In the genomic region with DNA sequence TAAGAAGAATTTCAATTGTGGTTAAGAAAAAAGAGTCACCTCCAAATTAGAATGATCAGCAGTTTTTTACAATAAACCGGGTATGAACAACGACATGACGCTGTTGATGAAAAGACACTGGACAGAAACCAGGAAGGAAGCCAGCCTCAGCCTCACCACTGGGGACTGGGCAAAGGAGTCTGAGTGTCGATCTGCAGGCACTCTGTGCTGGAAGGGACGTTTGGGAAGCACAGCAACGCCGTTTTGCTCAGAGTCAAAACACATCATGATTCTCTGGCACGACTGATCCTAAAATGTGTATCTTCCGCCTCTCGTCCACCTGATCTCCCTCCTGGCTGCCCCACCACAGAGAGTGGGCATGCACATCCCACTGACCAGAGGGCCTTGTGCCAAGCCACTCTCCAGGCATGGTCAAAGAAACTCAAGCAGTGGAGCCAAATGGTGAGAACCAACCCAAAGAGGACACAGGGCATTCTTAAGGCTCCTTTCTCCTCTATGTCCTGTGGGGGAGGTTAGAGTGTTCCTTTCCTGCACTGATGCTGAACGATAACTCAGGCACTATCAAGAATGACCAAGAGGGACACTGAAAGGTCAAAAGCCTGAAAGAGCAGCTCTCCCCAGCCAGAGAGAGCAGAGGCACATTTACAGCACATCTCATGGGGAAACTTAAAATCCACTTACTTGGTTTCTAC, we compare ENCODE assay signal across 1 cellular context.
TF ChIP-seq lines count a peak whose summit lies in the region.

No MANE protein-coding gene starts in this region.

TF ChIP-seq in K562, 482 proteins besides CTCF, POLR2A, EP300 and RAD21 (continued from another document and continues in another):
- TF ChIP-seq ZNF449 (CRISPR knock-in tag; IDR thresholded peaks at IDR 0.05) (no peak), ZFP91 (CRISPR knock-in tag; IDR thresholded peaks at IDR 0.05) (0 out of 2 replicates have a peak, but pooled peaks have one; percentile 16), MIER1 (IDR thresholded peaks at IDR 0.05; ENCODE audit: low read depth) (peak; percentile 58; the same call in 1 of the 2 replicates), SRSF7 (optimal IDR thresholded peaks at IDR 0.05; ENCODE audit: low read depth, low read length) (no peak), ZNF311 (CRISPR knock-in tag; IDR thresholded peaks at IDR 0.05) (no peak), NR2C1 (IDR thresholded peaks at IDR 0.05) (peak; percentile 81), NR2C1 (tag; IDR thresholded peaks at IDR 0.05) (peak; percentile 90), ARNT (IDR thresholded peaks at IDR 0.05) (peak; percentile 63 to 78; a peak in 3 of 4 replicates), ADNP (tag; IDR thresholded peaks at IDR 0.05) (no peak), NCOA6 (IDR thresholded peaks at IDR 0.05) (peak; percentile 37; the same call in 1 of the 2 replicates), CHD1 (IDR thresholded peaks at IDR 0.05; ENCODE audit: low read length) (peak; percentile 51), CREBBP (IDR thresholded peaks at IDR 0.05; ENCODE audit: low read depth, low read length) (no peak), KLF6 (CRISPR knock-in tag; IDR thresholded peaks at IDR 0.05; ENCODE audit: borderline replicate concordance) (no peak; the same call in 1 of the 2 replicates), ZKSCAN1 (IDR thresholded peaks at IDR 0.05; ENCODE audit: low read depth, low read length) (0 out of 2 replicates have a peak, but pooled peaks have one; percentile 55), ZSCAN32 (CRISPR knock-in tag; IDR thresholded peaks at IDR 0.05) (no peak), ZNF318 (IDR thresholded peaks at IDR 0.05; ENCODE audit: borderline replicate concordance in 1 of 2, low read depth in 1 of 2) (no peak), ZNF431 (CRISPR knock-in tag; IDR thresholded peaks at IDR 0.05) (no peak), SMARCA5 (IDR thresholded peaks at IDR 0.05) (peak; percentile 81), POLR2G (IDR thresholded peaks at IDR 0.05; ENCODE audit: low read depth, low read length) (no peak), ZNF3 (CRISPR knock-in tag; IDR thresholded peaks at IDR 0.05) (no peak), JUNB (CRISPR knock-in tag; conservative IDR thresholded peaks at IDR 0.05) (no peak), NBN (IDR thresholded peaks at IDR 0.05; ENCODE audit: low read depth) (peak; percentile 85), CTBP1 (IDR thresholded peaks at IDR 0.05; ENCODE audit: borderline replicate concordance) (peak; percentile 99), RB1 (IDR thresholded peaks at IDR 0.05; ENCODE audit: low read depth) (no peak), RUNX1 (IDR thresholded peaks at IDR 0.05; ENCODE audit: low read depth) (no peak), TEAD2 (tag; IDR thresholded peaks at IDR 0.05) (no peak), ZBTB26 (CRISPR knock-in tag; IDR thresholded peaks at IDR 0.05) (no peak), NFYB (IDR thresholded peaks at IDR 0.05; ENCODE audit: extremely low read depth, insufficient read length) (no peak), HDAC8 (tag; IDR thresholded peaks at IDR 0.05) (no peak)
- TF ChIP-seq, protein P1, sequence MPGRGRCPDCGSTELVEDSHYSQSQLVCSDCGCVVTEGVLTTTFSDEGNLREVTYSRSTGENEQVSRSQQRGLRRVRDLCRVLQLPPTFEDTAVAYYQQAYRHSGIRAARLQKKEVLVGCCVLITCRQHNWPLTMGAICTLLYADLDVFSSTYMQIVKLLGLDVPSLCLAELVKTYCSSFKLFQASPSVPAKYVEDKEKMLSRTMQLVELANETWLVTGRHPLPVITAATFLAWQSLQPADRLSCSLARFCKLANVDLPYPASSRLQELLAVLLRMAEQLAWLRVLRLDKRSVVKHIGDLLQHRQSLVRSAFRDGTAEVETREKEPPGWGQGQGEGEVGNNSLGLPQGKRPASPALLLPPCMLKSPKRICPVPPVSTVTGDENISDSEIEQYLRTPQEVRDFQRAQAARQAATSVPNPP (IDR thresholded peaks at IDR 0.05; ENCODE audit: borderline replicate concordance, insufficient read depth, insufficient read length), result no peak
- TF ChIP-seq, protein P2, sequence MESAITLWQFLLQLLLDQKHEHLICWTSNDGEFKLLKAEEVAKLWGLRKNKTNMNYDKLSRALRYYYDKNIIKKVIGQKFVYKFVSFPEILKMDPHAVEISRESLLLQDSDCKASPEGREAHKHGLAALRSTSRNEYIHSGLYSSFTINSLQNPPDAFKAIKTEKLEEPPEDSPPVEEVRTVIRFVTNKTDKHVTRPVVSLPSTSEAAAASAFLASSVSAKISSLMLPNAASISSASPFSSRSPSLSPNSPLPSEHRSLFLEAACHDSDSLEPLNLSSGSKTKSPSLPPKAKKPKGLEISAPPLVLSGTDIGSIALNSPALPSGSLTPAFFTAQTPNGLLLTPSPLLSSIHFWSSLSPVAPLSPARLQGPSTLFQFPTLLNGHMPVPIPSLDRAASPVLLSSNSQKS (CRISPR knock-in tag; IDR thresholded peaks at IDR 0.05), result no peak
- TF ChIP-seq, protein P3, sequence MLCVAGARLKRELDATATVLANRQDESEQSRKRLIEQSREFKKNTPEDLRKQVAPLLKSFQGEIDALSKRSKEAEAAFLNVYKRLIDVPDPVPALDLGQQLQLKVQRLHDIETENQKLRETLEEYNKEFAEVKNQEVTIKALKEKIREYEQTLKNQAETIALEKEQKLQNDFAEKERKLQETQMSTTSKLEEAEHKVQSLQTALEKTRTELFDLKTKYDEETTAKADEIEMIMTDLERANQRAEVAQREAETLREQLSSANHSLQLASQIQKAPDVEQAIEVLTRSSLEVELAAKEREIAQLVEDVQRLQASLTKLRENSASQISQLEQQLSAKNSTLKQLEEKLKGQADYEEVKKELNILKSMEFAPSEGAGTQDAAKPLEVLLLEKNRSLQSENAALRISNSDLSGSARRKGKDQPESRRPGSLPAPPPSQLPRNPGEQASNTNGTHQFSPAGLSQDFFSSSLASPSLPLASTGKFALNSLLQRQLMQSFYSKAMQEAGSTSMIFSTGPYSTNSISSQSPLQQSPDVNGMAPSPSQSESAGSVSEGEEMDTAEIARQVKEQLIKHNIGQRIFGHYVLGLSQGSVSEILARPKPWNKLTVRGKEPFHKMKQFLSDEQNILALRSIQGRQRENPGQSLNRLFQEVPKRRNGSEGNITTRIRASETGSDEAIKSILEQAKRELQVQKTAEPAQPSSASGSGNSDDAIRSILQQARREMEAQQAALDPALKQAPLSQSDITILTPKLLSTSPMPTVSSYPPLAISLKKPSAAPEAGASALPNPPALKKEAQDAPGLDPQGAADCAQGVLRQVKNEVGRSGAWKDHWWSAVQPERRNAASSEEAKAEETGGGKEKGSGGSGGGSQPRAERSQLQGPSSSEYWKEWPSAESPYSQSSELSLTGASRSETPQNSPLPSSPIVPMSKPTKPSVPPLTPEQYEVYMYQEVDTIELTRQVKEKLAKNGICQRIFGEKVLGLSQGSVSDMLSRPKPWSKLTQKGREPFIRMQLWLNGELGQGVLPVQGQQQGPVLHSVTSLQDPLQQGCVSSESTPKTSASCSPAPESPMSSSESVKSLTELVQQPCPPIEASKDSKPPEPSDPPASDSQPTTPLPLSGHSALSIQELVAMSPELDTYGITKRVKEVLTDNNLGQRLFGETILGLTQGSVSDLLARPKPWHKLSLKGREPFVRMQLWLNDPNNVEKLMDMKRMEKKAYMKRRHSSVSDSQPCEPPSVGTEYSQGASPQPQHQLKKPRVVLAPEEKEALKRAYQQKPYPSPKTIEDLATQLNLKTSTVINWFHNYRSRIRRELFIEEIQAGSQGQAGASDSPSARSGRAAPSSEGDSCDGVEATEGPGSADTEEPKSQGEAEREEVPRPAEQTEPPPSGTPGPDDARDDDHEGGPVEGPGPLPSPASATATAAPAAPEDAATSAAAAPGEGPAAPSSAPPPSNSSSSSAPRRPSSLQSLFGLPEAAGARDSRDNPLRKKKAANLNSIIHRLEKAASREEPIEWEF (CRISPR knock-in tag; IDR thresholded peaks at IDR 0.05), result no peak
- TF ChIP-seq, protein P4, sequence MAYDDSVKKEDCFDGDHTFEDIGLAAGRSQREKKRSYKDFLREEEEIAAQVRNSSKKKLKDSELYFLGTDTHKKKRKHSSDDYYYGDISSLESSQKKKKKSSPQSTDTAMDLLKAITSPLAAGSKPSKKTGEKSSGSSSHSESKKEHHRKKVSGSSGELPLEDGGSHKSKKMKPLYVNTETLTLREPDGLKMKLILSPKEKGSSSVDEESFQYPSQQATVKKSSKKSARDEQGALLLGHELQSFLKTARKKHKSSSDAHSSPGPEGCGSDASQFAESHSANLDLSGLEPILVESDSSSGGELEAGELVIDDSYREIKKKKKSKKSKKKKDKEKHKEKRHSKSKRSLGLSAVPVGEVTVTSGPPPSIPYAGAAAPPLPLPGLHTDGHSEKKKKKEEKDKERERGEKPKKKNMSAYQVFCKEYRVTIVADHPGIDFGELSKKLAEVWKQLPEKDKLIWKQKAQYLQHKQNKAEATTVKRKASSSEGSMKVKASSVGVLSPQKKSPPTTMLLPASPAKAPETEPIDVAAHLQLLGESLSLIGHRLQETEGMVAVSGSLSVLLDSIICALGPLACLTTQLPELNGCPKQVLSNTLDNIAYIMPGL (CRISPR knock-in tag; IDR thresholded peaks at IDR 0.05), result peak; percentile 63; the same call in 1 of the 2 replicates
